ENCODE assay signal across 8 cellular contexts in the genomic region with DNA sequence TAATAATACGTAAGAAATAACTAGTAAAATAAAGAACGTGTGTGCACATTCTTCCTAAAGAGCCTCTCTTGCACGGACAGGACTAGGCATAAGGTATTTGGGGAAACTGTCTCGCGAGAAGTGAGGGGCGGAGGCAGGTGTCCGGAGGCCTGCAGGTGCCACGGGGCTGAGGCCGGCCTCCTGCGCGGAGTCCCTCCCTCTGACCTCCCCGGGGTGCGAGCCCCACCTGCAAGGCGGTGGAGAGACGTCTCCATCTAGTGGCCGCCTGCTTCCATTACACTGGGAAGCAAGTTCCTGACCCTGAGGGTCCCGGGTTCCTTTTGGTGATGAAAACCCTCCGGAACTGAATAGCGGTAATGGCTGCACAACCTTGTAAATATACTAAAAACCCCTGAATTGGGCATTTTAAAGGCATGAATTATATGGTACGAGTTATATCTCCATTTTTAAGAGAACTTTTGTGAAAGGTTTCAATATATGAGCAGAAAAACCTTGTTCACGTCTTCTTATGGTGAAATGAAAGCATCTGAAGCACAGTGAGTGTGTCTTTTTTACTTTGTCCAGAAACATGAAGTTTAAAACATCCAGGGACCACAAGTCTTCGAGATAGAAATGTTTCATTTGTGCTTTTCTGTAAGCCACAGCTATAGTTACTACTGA. TPM values are rescaled to one million over a fixed set of nuclear protein-coding genes. Genes with fewer than 3 reads are reported as not detected.
DNase-seq lines count a peak whose midpoint lies in the region; ATAC-seq and TF ChIP-seq lines count a peak whose summit lies in the region.

No MANE protein-coding gene starts in this region.

- CTCF ChIA-PET in CD4-positive, alpha-beta memory T cell (lab: Charles Lee; ENCODE audit: partially characterized antibody) = interaction anchor here (0.9 to 6.4 kb wide), 5 partner anchors 10 to 276 kb away, joined by 3 to 133 read pairs (median 4); no protein-coding TSS in a partner anchor
- CTCF ChIA-PET in PC-9 (lab: Charles Lee) = interaction anchor here (0.6 kb wide), 1 partner anchor 149 kb away, joined by 4 read pairs; no protein-coding TSS in a partner anchor

- ATAC-seq in GM19455 (IDR thresholded peaks at IDR 0.05; ENCODE audit: unreplicated experiment) = peak; percentile 87
- peak; percentile 91 to 93 for ATAC-seq in activated T-cell treated with anti-CD3 and anti-CD28 coated beads, Interleukin-2, amount 50 U/mL, for 72 hours (replicated peaks in 1 of 2)
- ATAC-seq in omental fat pad (ENCODE audit: low FRiP score) = peak; percentile 82

- H3K4me1 Mint-ChIP-seq in CD4-positive, alpha-beta memory T cell = no peaks in the 10 kb centered on the region
- H3K4me1 Mint-ChIP-seq in activated T-cell treated with anti-CD3 and anti-CD28 coated beads, Interleukin-2, amount 50 U/mL, for 72 hours (ENCODE audit: low read depth) = peaks cover 11% of the 10 kb centered on the region

- TF ChIP-seq CTCF in PC-9 (conservative IDR thresholded peaks at IDR 0.05) (peak; percentile 97), omental fat pad (IDR thresholded peaks at IDR 0.05) (peak in 2 of 3 donors; percentile 72 to 92), tibial artery (IDR thresholded peaks at IDR 0.05) (peak; percentile 93 to 99)

- H3K27me3 Mint-ChIP-seq in CD4-positive, alpha-beta memory T cell = peaks cover 0 to 7% of the 10 kb centered on the region in 2 donors
- peaks cover 2% of the 10 kb centered on the region for H3K27me3 Mint-ChIP-seq in activated T-cell treated with anti-CD3 and anti-CD28 coated beads, Interleukin-2, amount 50 U/mL, for 72 hours (ENCODE audit: low read depth)

- H3K4me1 ChIP-seq in CD4-positive, alpha-beta memory T cell (ENCODE audit: insufficient read depth, low read length) = peaks cover 7% of the 10 kb centered on the region
- H3K4me1 ChIP-seq in PC-9 (replicated peaks; ENCODE audit: insufficient read depth) (no peaks in the 10 kb centered on the region), tibial artery (peaks cover 0 to 11% (median 8%) of the 10 kb centered on the region in 4 donors)

- no peaks in the 10 kb centered on the region for H3K9me3 Mint-ChIP-seq in CD4-positive, alpha-beta memory T cell
- no peaks in the 10 kb centered on the region for H3K9me3 Mint-ChIP-seq in activated T-cell treated with anti-CD3 and anti-CD28 coated beads, Interleukin-2, amount 50 U/mL, for 72 hours

- H4K20me1 ChIP-seq in PC-9 (ENCODE audit: insufficient read depth) = no peaks in the 10 kb centered on the region

- no peak overlapping the region for H3K27ac ChIP-seq in CD4-positive, alpha-beta memory T cell (ENCODE audit: low read depth, low read length)
- no peak overlapping the region for H3K27ac ChIP-seq in PC-9
- no peak overlapping the region for H3K27ac ChIP-seq in tibial artery

- no peaks in the 10 kb centered on the region for H3K36me3 ChIP-seq in CD4-positive, alpha-beta memory T cell (ENCODE audit: insufficient read depth, low read length)
- H3K36me3 ChIP-seq in PC-9 (ENCODE audit: low read depth) (no peaks in the 10 kb centered on the region), tibial artery (no peaks in the 10 kb centered on the region)

- POLR2A ChIA-PET in CD4-positive, alpha-beta memory T cell (lab: Charles Lee; ENCODE audit: partially characterized antibody) = no interaction called here
- POLR2A ChIA-PET in PC-9 (lab: Charles Lee; ENCODE audit: unreplicated experiment) = no interaction called here

- H3K9me2 ChIP-seq in PC-9 (ENCODE audit: insufficient read depth) = no peaks in the 10 kb centered on the region

- H3K27me3 ChIP-seq in CD4-positive, alpha-beta memory T cell (ENCODE audit: insufficient read depth, low read length) = no peaks in the 10 kb centered on the region
- peaks cover 70% of the 10 kb centered on the region for H3K27me3 ChIP-seq in PC-9 (ENCODE audit: insufficient read depth, low read depth)
- peaks cover 0 to 6% of the 10 kb centered on the region in 2 donors for H3K27me3 ChIP-seq in tibial artery

- no peak overlapping the region for H3K27ac Mint-ChIP-seq in CD4-positive, alpha-beta memory T cell
- no peak overlapping the region for H3K27ac Mint-ChIP-seq in activated T-cell treated with anti-CD3 and anti-CD28 coated beads, Interleukin-2, amount 50 U/mL, for 72 hours

- peak overlapping the region; percentile 35; the same call in 1 of the 2 replicates for H3K4me2 ChIP-seq in PC-9

- peak; percentile 51 to 67 (median 54) for DNase-seq in CD4-positive, alpha-beta memory T cell
- DNase-seq in HT-29 (ENCODE audit: low spot score) (peak; percentile 40), PC-9 (peak; percentile 48 to 53), fibroblast of the conjunctiva (ENCODE audit: low read depth) (peak; percentile 20), omental fat pad (ENCODE audit: low spot score) (peak; percentile 33), tibial artery (peak in 1 of 2 donors; percentile 34)
- peak; percentile 78 for DNase-seq in activated T-cell treated with anti-CD3 and anti-CD28 coated beads, Interleukin-2, amount 50 U/mL, for 72 hours

- BruUV-seq in PC-9 (replicated peaks; lab: Mats Ljungman, UMichigan) = no TSS peak

- intact Hi-C loops in CD4-positive, alpha-beta memory T cell (cut with micrococcal nuclease) = loop anchor here (1.0 kb wide), 2 partner anchors 116 to 265 kb away; no protein-coding TSS in a partner anchor
- intact Hi-C loops in PC-9 (cut with micrococcal nuclease; ENCODE audit: unreplicated experiment) = loop anchor here (1.0 to 10.0 kb wide), 2 partner anchors 119 to 265 kb away; no protein-coding TSS in a partner anchor
- intact Hi-C loops in tibial artery (cut with DNase I; ENCODE audit: low total_unique reads) = no loop called here

- no peak overlapping the region for H3K4me3 Mint-ChIP-seq in CD4-positive, alpha-beta memory T cell
- no peak overlapping the region for H3K4me3 Mint-ChIP-seq in activated T-cell treated with anti-CD3 and anti-CD28 coated beads, Interleukin-2, amount 50 U/mL, for 72 hours

- no peaks in the 10 kb centered on the region for H3K36me3 Mint-ChIP-seq in CD4-positive, alpha-beta memory T cell
- no peaks in the 10 kb centered on the region for H3K36me3 Mint-ChIP-seq in activated T-cell treated with anti-CD3 and anti-CD28 coated beads, Interleukin-2, amount 50 U/mL, for 72 hours (ENCODE audit: insufficient read depth in 2 of 2)

- H3F3A ChIP-seq in PC-9 (ENCODE audit: insufficient read depth, low read depth) = no peaks in the 10 kb centered on the region

- H2AFZ ChIP-seq in PC-9 = no peak overlapping the region

- H3K4me3 ChIP-seq in CD4-positive, alpha-beta memory T cell (ENCODE audit: low read length in 2 of 2) = no peak overlapping the region
- H3K4me3 ChIP-seq in PC-9 = no peak overlapping the region
- no peak overlapping the region for H3K4me3 ChIP-seq in tibial artery

- H3K79me2 ChIP-seq in PC-9 (ENCODE audit: low read depth) = no peaks in the 10 kb centered on the region

- H3K9me3 ChIP-seq in CD4-positive, alpha-beta memory T cell (ENCODE audit: control insufficient read depth in 1 of 2, low read length in 2 of 2) = no peaks in the 10 kb centered on the region
- H3K9me3 ChIP-seq in PC-9 (ENCODE audit: insufficient read depth, low read depth) (no peaks in the 10 kb centered on the region), tibial artery (no peaks in the 10 kb centered on the region)

RNA-seq across cellular contexts. Expression of gene CTDP1, which starts 35.5 kb away (rescaled TPM):
- total RNA-seq in CD4-positive, alpha-beta memory T cell = 10 to 100 TPM; 42.6 to 44.5 TPM
- 10 to 100 TPM in 1 of 2 donors, 1 to 10 TPM in 1; 8.5 to 30.2 TPM for polyA plus RNA-seq in CD4-positive, alpha-beta memory T cell
- total RNA-seq in HT-29 (2014; rRNA removed; shearing (Covaris generic)) = 28.9 and 30.9 TPM in 2 replicates
- total RNA-seq in PC-9 (2021) (16.0 and 18.6 TPM in 2 replicates), omental fat pad (10 to 100 TPM; 11.8 to 25.2 (median 16.0) TPM)
- total RNA-seq in activated T-cell treated with anti-CD3 and anti-CD28 coated beads, Interleukin-2, amount 50 U/mL, for 72 hours = 100 to 1,000 TPM in 1 of 2 donors, 10 to 100 TPM in 1; 30.1 to 103 TPM
